Comparison of ENCODE assay signal across 2 cellular contexts in genomic region chr20:53864765-53865683, GRCh38.
A peak's percentile ranks its signal among the peaks of the same experiment; 100 is the strongest.
TF ChIP-seq lines count a peak whose summit lies in the region.

No MANE protein-coding gene starts in this region.

TF ChIP-seq in H1, 55 proteins besides CTCF, POLR2A, EP300 and RAD21:
- 0 out of 2 replicates have a peak, but pooled peaks have one; percentile 63 for TF ChIP-seq KDM1A (IDR thresholded peaks at IDR 0.05; ENCODE audit: borderline replicate concordance, low read length)
TF ChIP-seq in H1: peak in this region for 1; not testable (repeated sequence) for 54.

TF ChIP-seq in HepG2, 621 proteins besides CTCF, POLR2A, EP300 and RAD21:
- TF ChIP-seq DMAP1 (CRISPR knock-in tag; IDR thresholded peaks at IDR 0.05) (0 out of 2 replicates have a peak, but pooled peaks have one; percentile 3), KDM1A (CRISPR knock-in tag; IDR thresholded peaks at IDR 0.05) (peak; percentile 70), CHD4 (IDR thresholded peaks at IDR 0.05; ENCODE audit: borderline replicate concordance, low read length) (peak; percentile 51; the same call in 1 of the 2 replicates), ZNF629 (CRISPR knock-in tag; conservative IDR thresholded peaks at IDR 0.05) (peak; percentile 96), ATF1 (CRISPR knock-in tag; IDR thresholded peaks at IDR 0.05) (0 out of 2 replicates have a peak, but pooled peaks have one; percentile 20), ZMYM3 (CRISPR knock-in tag; IDR thresholded peaks at IDR 0.05) (peak; percentile 76; the same call in 1 of the 2 replicates)
- TF ChIP-seq, protein P1, sequence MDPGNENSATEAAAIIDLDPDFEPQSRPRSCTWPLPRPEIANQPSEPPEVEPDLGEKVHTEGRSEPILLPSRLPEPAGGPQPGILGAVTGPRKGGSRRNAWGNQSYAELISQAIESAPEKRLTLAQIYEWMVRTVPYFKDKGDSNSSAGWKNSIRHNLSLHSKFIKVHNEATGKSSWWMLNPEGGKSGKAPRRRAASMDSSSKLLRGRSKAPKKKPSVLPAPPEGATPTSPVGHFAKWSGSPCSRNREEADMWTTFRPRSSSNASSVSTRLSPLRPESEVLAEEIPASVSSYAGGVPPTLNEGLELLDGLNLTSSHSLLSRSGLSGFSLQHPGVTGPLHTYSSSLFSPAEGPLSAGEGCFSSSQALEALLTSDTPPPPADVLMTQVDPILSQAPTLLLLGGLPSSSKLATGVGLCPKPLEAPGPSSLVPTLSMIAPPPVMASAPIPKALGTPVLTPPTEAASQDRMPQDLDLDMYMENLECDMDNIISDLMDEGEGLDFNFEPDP (CRISPR knock-in tag; conservative IDR thresholded peaks at IDR 0.05): 0 out of 2 replicates have a peak, but pooled peaks have one; percentile 12
- TF ChIP-seq, protein P2, sequence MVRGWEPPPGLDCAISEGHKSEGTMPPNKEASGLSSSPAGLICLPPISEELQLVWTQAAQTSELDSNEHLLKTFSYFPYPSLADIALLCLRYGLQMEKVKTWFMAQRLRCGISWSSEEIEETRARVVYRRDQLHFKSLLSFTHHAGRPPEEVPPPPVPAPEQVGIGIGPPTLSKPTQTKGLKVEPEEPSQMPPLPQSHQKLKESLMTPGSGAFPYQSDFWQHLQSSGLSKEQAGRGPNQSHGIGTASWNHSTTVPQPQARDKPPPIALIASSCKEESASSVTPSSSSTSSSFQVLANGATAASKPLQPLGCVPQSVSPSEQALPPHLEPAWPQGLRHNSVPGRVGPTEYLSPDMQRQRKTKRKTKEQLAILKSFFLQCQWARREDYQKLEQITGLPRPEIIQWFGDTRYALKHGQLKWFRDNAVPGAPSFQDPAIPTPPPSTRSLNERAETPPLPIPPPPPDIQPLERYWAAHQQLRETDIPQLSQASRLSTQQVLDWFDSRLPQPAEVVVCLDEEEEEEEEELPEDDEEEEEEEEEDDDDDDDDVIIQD (CRISPR knock-in tag; IDR thresholded peaks at IDR 0.05; ENCODE audit: low read depth): 0 out of 2 replicates have a peak, but pooled peaks have one; percentile 10
TF ChIP-seq in HepG2: peak in this region for 8; not testable (repeated sequence) for 613.
